In the genomic region with DNA sequence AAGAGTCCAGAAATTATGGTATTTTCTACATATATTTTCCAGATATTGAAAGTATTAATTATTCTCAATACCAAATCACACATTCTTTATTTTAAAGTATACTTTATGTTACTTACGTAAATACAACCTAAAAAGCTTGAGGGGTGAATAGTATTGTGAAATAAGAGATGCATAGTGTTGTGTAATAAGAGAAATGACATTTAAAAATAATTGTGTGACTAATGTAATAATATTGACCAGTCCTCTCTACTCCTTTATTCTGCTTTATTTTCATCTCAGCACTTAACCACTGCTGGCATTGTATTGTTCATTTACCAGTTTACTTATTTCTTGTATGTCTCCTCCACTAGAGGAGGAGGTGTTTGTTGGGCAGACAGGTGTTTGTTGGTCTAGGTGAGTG, we compare ENCODE assay signal across 27 cellular contexts.
"Had no signal": no experiment of that assay in that cellular context is flagged by ENCODE, and none has a peak within 500 bp of the region (broad histone marks: within the 10 kb centered on the region; RNA-seq: fewer than 3 reads in every experiment).

No MANE protein-coding gene starts in this region.

- DNase-seq: activated CD4-positive, alpha-beta T cell treated with anti-CD3 and anti-CD28 coated beads for 48 hours; activated CD4-positive, alpha-beta T cell treated with anti-CD3 and anti-CD28 coated beads, Interleukin-2, amount 50 U/mL, for 48 hours; activated CD8-positive, alpha-beta memory T cell treated with anti-CD3 and anti-CD28 coated beads for 24 hours; activated effector memory CD4-positive, alpha-beta T cell treated with anti-CD3 and anti-CD28 coated beads, Interleukin-2, amount 50 U/mL, for 16 hours; activated naive CD4-positive, alpha-beta T cell treated with anti-CD3 and anti-CD28 coated beads for 36 hours; activated naive CD8-positive, alpha-beta T cell treated with anti-CD3 and anti-CD28 coated beads for 36 hours; dorsolateral prefrontal cortex; effector memory CD4-positive, alpha-beta T cell; erythroblast; islet precursor cell; left cardiac atrium; left ventricle myocardium superior; retina; sigmoid colon; small intestine; stimulated activated CD4-positive, alpha-beta T cell treated with anti-CD3 and anti-CD28 coated beads, Interleukin-4, amount 100 ng/mL, for 24 hours; stimulated activated naive CD8-positive, alpha-beta T cell treated with anti-CD3 and anti-CD28 coated beads, Interleukin-15, amount 100 ng/mL, for 72 hours; substantia nigra; T1000; uterus; WERI-Rb-1 had no signal

- H3K4me3 ChIP-seq: ascending aorta, coronary artery, dorsolateral prefrontal cortex, gastroesophageal sphincter, hepatocyte, sigmoid colon, uterus had no signal

- H3K27ac ChIP-seq: ascending aorta, coronary artery, dorsolateral prefrontal cortex, gastroesophageal sphincter, hepatocyte, sigmoid colon, uterus, WERI-Rb-1 had no signal

- ATAC-seq: activated CD4-positive, CD25-positive, alpha-beta regulatory T cell treated with anti-CD3 and anti-CD28 coated beads, Interleukin-2, amount 50 U/mL, for 24 hours; gastroesophageal sphincter; left cardiac atrium; left ventricle myocardium superior; stimulated activated effector memory CD8-positive, alpha-beta T cell treated with anti-CD3 and anti-CD28 coated beads, Interleukin-12 subunit alpha, Interleukin-12 subunit beta, amount 100 ng/mL, for 72 hours; stimulated activated naive CD8-positive, alpha-beta T cell treated with anti-CD3 and anti-CD28 coated beads, Interleukin-15, amount 100 ng/mL, for 72 hours had no signal

- H3K36me3 ChIP-seq: ascending aorta, gastroesophageal sphincter, sigmoid colon, uterus, WERI-Rb-1 had no signal

- H3K9me3 ChIP-seq: ascending aorta, gastroesophageal sphincter, sigmoid colon, uterus had no signal

- H3K27me3 ChIP-seq: ascending aorta, gastroesophageal sphincter, hepatocyte, sigmoid colon, uterus had no signal

- H3K4me1 ChIP-seq: ascending aorta, gastroesophageal sphincter, sigmoid colon, uterus had no signal
